ENCODE assay signal across 8 cellular contexts in genomic region chr12:47032644-47033043, GRCh38. TPM values are rescaled to one million over a fixed set of nuclear protein-coding genes. Genes with fewer than 3 reads are reported as not detected.
A peak's percentile ranks its signal among the peaks of the same experiment; 100 is the strongest.
DNase-seq lines count a peak whose midpoint lies in the region; ATAC-seq and TF ChIP-seq lines count a peak whose summit lies in the region.

No MANE protein-coding gene starts in this region.

- TF ChIP-seq EP300 in suprapubic skin (IDR thresholded peaks at IDR 0.05): no peak

- intact Hi-C loops in left ventricle myocardium inferior (cut with micrococcal nuclease): loop anchor here (10.0 kb wide), 2 partner anchors 272 to 362 kb away; no protein-coding TSS in a partner anchor

- H3K9me3 ChIP-seq in left ventricle myocardium inferior (replicated peaks) (no peaks in the 10 kb centered on the region), skeletal muscle satellite cell (replicated peaks; ENCODE audit: low read length) (no peaks in the 10 kb centered on the region), suprapubic skin (no peaks in the 10 kb centered on the region)

- peak overlapping the region; percentile 17 for H3K27ac Mint-ChIP-seq in activated naive CD8-positive, alpha-beta T cell treated with anti-CD3 and anti-CD28 coated beads for 36 hours

- H3K36me3 Mint-ChIP-seq in activated naive CD8-positive, alpha-beta T cell treated with anti-CD3 and anti-CD28 coated beads for 36 hours: no peaks in the 10 kb centered on the region

- H3K9me3 Mint-ChIP-seq in activated naive CD8-positive, alpha-beta T cell treated with anti-CD3 and anti-CD28 coated beads for 36 hours: no peaks in the 10 kb centered on the region

- H3K36me3 ChIP-seq in left ventricle myocardium inferior (no peaks in the 10 kb centered on the region), skeletal muscle satellite cell (ENCODE audit: insufficient read depth, low read length) (no peaks in the 10 kb centered on the region), suprapubic skin (no peaks in the 10 kb centered on the region)

- peaks cover 35% of the 10 kb centered on the region for H3K4me1 Mint-ChIP-seq in activated naive CD8-positive, alpha-beta T cell treated with anti-CD3 and anti-CD28 coated beads for 36 hours

- H3K4me2 ChIP-seq in skeletal muscle satellite cell (ENCODE audit: low read length): peak overlapping the region; percentile 29

- H3K4me3 ChIP-seq in left ventricle myocardium inferior (no peak overlapping the region), skeletal muscle satellite cell (ENCODE audit: low read length) (no peak overlapping the region), suprapubic skin (no peak overlapping the region)

- peak overlapping the region; percentile 21 for H3K9ac ChIP-seq in skeletal muscle satellite cell (ENCODE audit: low read depth, low read length)

- 9% methylated on average over 1 of the region's 1 CpG for WGBS in suprapubic skin

- no peaks in the 10 kb centered on the region for H3K27me3 Mint-ChIP-seq in activated naive CD8-positive, alpha-beta T cell treated with anti-CD3 and anti-CD28 coated beads for 36 hours

- no peak for ATAC-seq in GM18907 (IDR thresholded peaks at IDR 0.05; ENCODE audit: unreplicated experiment)

- H3K4me1 ChIP-seq in left ventricle myocardium inferior: peaks cover 6% of the 10 kb centered on the region
- peaks cover 24% of the 10 kb centered on the region for H3K4me1 ChIP-seq in skeletal muscle satellite cell (ENCODE audit: control insufficient read depth, insufficient read depth, low read length)
- peaks cover 8% of the 10 kb centered on the region for H3K4me1 ChIP-seq in suprapubic skin

- H3K4me3 Mint-ChIP-seq in activated naive CD8-positive, alpha-beta T cell treated with anti-CD3 and anti-CD28 coated beads for 36 hours: no peak overlapping the region

- peak in 4 of 6 experiments; percentile 6 to 73 (median 52) for DNase-seq in stimulated activated naive CD4-positive, alpha-beta T cell (lab: John Stamatoyannopoulos, UW)
- DNase-seq in stimulated activated naive CD4-positive, alpha-beta T cell treated with Interleukin-2 at 50 U/mL for 16 hours (lab: John Stamatoyannopoulos, UW): no peak
- DNase-seq in NCI-H1436 (lab: John Stamatoyannopoulos, UW) (peak; percentile 54), left ventricle myocardium inferior (no peak), suprapubic skin (ENCODE audit: low spot score in 2 of 2) (no peak)
- no peak for DNase-seq in activated naive CD8-positive, alpha-beta T cell treated with anti-CD3 and anti-CD28 coated beads for 36 hours

- no peak for TF ChIP-seq POLR2A in suprapubic skin (IDR thresholded peaks at IDR 0.05)

- TF ChIP-seq CTCF in left ventricle myocardium inferior (IDR thresholded peaks at IDR 0.05; ENCODE audit: borderline replicate concordance) (peak; percentile 69), suprapubic skin (IDR thresholded peaks at IDR 0.05) (peak in 1 of 2 donors; percentile 22)

- H3K27me3 ChIP-seq in left ventricle myocardium inferior (ENCODE audit: low read depth) (peaks cover 8% of the 10 kb centered on the region), skeletal muscle satellite cell (ENCODE audit: control insufficient read depth, insufficient read depth, low read length) (no peaks in the 10 kb centered on the region), suprapubic skin (no peaks in the 10 kb centered on the region)

- H3K27ac ChIP-seq in left ventricle myocardium inferior (replicated peaks) (no peak overlapping the region), suprapubic skin (no peak overlapping the region)

RNA-seq across cellular contexts. Expression of gene PCED1B, which starts 46.8 kb away (rescaled TPM):
- 100 to 1,000 TPM; 117 TPM for total RNA-seq in activated naive CD8-positive, alpha-beta T cell treated with anti-CD3 and anti-CD28 coated beads for 36 hours
- total RNA-seq in left ventricle myocardium inferior (0.55 TPM), suprapubic skin (1 to 10 TPM in 1 of 4 donors, under 1 TPM in 1, not detected in 2; 0.65 to 5.1 TPM)
- 0.22 and 0.25 TPM in 2 replicates for total RNA-seq in skeletal muscle satellite cell (2012; rRNA removed)

RNA-seq across cellular contexts. Expression of gene AMIGO2, which starts 47.1 kb away (rescaled TPM):
- 10 to 100 TPM; 19.0 to 20.6 TPM for total RNA-seq in activated naive CD8-positive, alpha-beta T cell treated with anti-CD3 and anti-CD28 coated beads for 36 hours
- total RNA-seq in left ventricle myocardium inferior: 2.3 TPM
- total RNA-seq in skeletal muscle satellite cell (2012; rRNA removed): 0.51 and 5.0 TPM in 2 replicates
- total RNA-seq in suprapubic skin: 1 to 10 TPM; 1.4 to 2.7 (median 2.3) TPM

Comparison
In these comparisons a context has a peak if more than half of its experiments do, and no peak if none do; other contexts are left out.
1. DNase-seq: peak in stimulated activated naive CD4-positive, alpha-beta T cell (4 of 6) and NCI-H1436 (single experiment); none in stimulated activated naive CD4-positive, alpha-beta T cell treated with Interleukin-2 at 50 U/mL for 16 hours (single experiment), activated naive CD8-positive, alpha-beta T cell treated with anti-CD3 and anti-CD28 coated beads for 36 hours (single experiment), left ventricle myocardium inferior (single experiment) and suprapubic skin (0 of 2).
2. RNA of gene PCED1B, which starts 46.8 kb away (total RNA-seq): 117 TPM in activated naive CD8-positive, alpha-beta T cell treated with anti-CD3 and anti-CD28 coated beads for 36 hours; 0.65 to 5.1 TPM in suprapubic skin and 0.55 TPM in left ventricle myocardium inferior (single experiment); every median in the first group is over 10 times any median in the second.